Comparison of ENCODE assay signal across 11 cellular contexts in genomic region chr3:22121068-22121706, GRCh38.
DNase-seq lines count a peak whose midpoint lies in the region; ATAC-seq and TF ChIP-seq lines count a peak whose summit lies in the region.
"Had no signal": no experiment of that assay in that cellular context is flagged by ENCODE, and none has a peak within 500 bp of the region (broad histone marks: within the 10 kb centered on the region; RNA-seq: fewer than 3 reads in every experiment).

No MANE protein-coding gene starts in this region.

- peak; percentile 77 for ATAC-seq in GM19043 (IDR thresholded peaks at IDR 0.05; ENCODE audit: low read depth, unreplicated experiment)
- ATAC-seq in GM21825 (IDR thresholded peaks at IDR 0.05; ENCODE audit: unreplicated experiment): peak; percentile 65
- peak; percentile 84 for ATAC-seq in HG03432 (IDR thresholded peaks at IDR 0.05; ENCODE audit: unreplicated experiment)

- H3K9ac ChIP-seq in neural progenitor cell (no peak overlapping the region), mesenchymal stem cell (ENCODE audit: low read length) (no peak overlapping the region)

- no peak overlapping the region for H3K23ac ChIP-seq in mesenchymal stem cell (ENCODE audit: low read length in 2 of 2)

- no peak overlapping the region for H4K91ac ChIP-seq in mesenchymal stem cell (ENCODE audit: low read length)

- H3K9me3 Mint-ChIP-seq in neural progenitor cell: no peaks in the 10 kb centered on the region

- no peak overlapping the region for H3K18ac ChIP-seq in mesenchymal stem cell (ENCODE audit: low read depth in 1 of 2, low read length in 2 of 2)

- no peaks in the 10 kb centered on the region for H3K79me2 ChIP-seq in neural progenitor cell (ENCODE audit: low read depth)

- DNase-seq in neural progenitor cell (ENCODE audit: low spot score) (peak; percentile 27), MG63 (no peak), mesenchymal stem cell (no peak)
- DNase-seq in activated naive CD4-positive, alpha-beta T cell treated with Interleukin-2 at 50 U/mL for 16 hours: no peak
- DNase-seq: activated T-cell treated with anti-CD3 and anti-CD28 coated beads, Interleukin-2, amount 50 U/mL, for 48 hours; brain microvascular endothelial cell; NCI-H446 treated with DMSO at 0.1 percent for 48 hours; Right ventricle myocardium superior had no signal

- 72% methylated on average over 3 of the region's 5 CpGs for WGBS in mesenchymal stem cell

- H3K4me1 ChIP-seq in neural progenitor cell: peaks cover 13% of the 10 kb centered on the region
- H3K4me1 ChIP-seq in mesenchymal stem cell (ENCODE audit: control insufficient read depth, insufficient read depth, low read depth, low read length): no peaks in the 10 kb centered on the region

- H3K4me3 ChIP-seq in neural progenitor cell: no peak overlapping the region
- no peak overlapping the region for H3K4me3 ChIP-seq in MG63
- H3K4me3 ChIP-seq in mesenchymal stem cell (ENCODE audit: insufficient read depth in 1 of 2, low read depth in 1 of 2, low read length in 2 of 2): no peak overlapping the region

- no peak overlapping the region for H2BK120ac ChIP-seq in mesenchymal stem cell (ENCODE audit: low read depth, low read length)

- H3K14ac ChIP-seq in mesenchymal stem cell (ENCODE audit: low read length in 2 of 2): no peak overlapping the region

- H3F3A ChIP-seq in neural progenitor cell (ENCODE audit: low read depth): peaks cover 2% of the 10 kb centered on the region

- no peak overlapping the region for H3K27ac ChIP-seq in neural progenitor cell
- no peak overlapping the region for H3K27ac ChIP-seq in mesenchymal stem cell (ENCODE audit: low read length, poor library complexity, severe bottlenecking)
- H3K27ac ChIP-seq: brain microvascular endothelial cell had no signal

- H3K27me3 ChIP-seq in neural progenitor cell: no peaks in the 10 kb centered on the region
- no peaks in the 10 kb centered on the region for H3K27me3 ChIP-seq in MG63
- no peaks in the 10 kb centered on the region for H3K27me3 ChIP-seq in mesenchymal stem cell (ENCODE audit: control insufficient read depth in 1 of 2, insufficient read depth in 1 of 2, low read length in 2 of 2)
- H3K27me3 ChIP-seq: brain microvascular endothelial cell had no signal

- no peak overlapping the region for H3K4me3 Mint-ChIP-seq in neural progenitor cell

- no peaks in the 10 kb centered on the region for H3K27me3 Mint-ChIP-seq in neural progenitor cell (ENCODE audit: insufficient read depth, low read depth)

- no peaks in the 10 kb centered on the region for H3K36me3 ChIP-seq in neural progenitor cell
- H3K36me3 ChIP-seq in MG63: no peaks in the 10 kb centered on the region
- H3K36me3 ChIP-seq in mesenchymal stem cell (ENCODE audit: control insufficient read depth in 1 of 2, insufficient read depth in 2 of 2, low read depth in 1 of 2, low read length in 2 of 2): no peaks in the 10 kb centered on the region
- H3K36me3 ChIP-seq: brain microvascular endothelial cell had no signal

- peak overlapping the region; percentile 76 for H3K27ac Mint-ChIP-seq in neural progenitor cell

- TF ChIP-seq CTCF in neural progenitor cell (IDR thresholded peaks at IDR 0.05): no peak

- H2BK15ac ChIP-seq in mesenchymal stem cell (ENCODE audit: low read depth, poor library complexity, severe bottlenecking): no peak overlapping the region

- H2AFZ ChIP-seq in neural progenitor cell (replicated peaks) (peak overlapping the region; percentile 55), mesenchymal stem cell (ENCODE audit: low read depth, low read length) (no peak overlapping the region)

- H2BK12ac ChIP-seq in mesenchymal stem cell (ENCODE audit: low read length in 2 of 2): no peak overlapping the region

- no peak overlapping the region for H2BK5ac ChIP-seq in mesenchymal stem cell (ENCODE audit: low read depth, low read length, poor library complexity, severe bottlenecking)

- H3K4me2 ChIP-seq in neural progenitor cell (peak overlapping the region; percentile 20), mesenchymal stem cell (ENCODE audit: low read length, poor library complexity, severe bottlenecking) (no peak overlapping the region)

- peaks cover 14% of the 10 kb centered on the region for H3K4me1 Mint-ChIP-seq in neural progenitor cell

- H4K8ac ChIP-seq in mesenchymal stem cell (ENCODE audit: low read length): no peak overlapping the region

- no peaks in the 10 kb centered on the region for H4K20me1 ChIP-seq in neural progenitor cell (ENCODE audit: low read depth)

- no peak overlapping the region for H2AK5ac ChIP-seq in mesenchymal stem cell (ENCODE audit: low read length, severe bottlenecking)

- no peaks in the 10 kb centered on the region for H3K36me3 Mint-ChIP-seq in neural progenitor cell

- H3K79me1 ChIP-seq in mesenchymal stem cell (replicated peaks; ENCODE audit: low read length, poor library complexity, severe bottlenecking): no peaks in the 10 kb centered on the region

- no peaks in the 10 kb centered on the region for H3K9me3 ChIP-seq in neural progenitor cell (ENCODE audit: low read depth)
- no peaks in the 10 kb centered on the region for H3K9me3 ChIP-seq in MG63
- no peaks in the 10 kb centered on the region for H3K9me3 ChIP-seq in mesenchymal stem cell (ENCODE audit: control insufficient read depth, low read length)

- no peak overlapping the region for H3K4ac ChIP-seq in mesenchymal stem cell (ENCODE audit: low read depth in 1 of 2, low read length in 2 of 2)
